23 cellular contexts compared by ENCODE assay signal in genomic region chr2:109269956-109270757, GRCh38.
DNase-seq lines count a peak whose midpoint lies in the region; ATAC-seq and TF ChIP-seq lines count a peak whose summit lies in the region.
"Had no signal": no experiment of that assay in that cellular context is flagged by ENCODE, and none has a peak within 500 bp of the region (broad histone marks: within the 10 kb centered on the region; RNA-seq: fewer than 3 reads in every experiment).

No MANE protein-coding gene starts in this region.

- no peak overlapping the region for H3K4me3 Mint-ChIP-seq in activated T-cell treated with anti-CD3 and anti-CD28 coated beads, Interleukin-2, amount 50 U/mL, for 24 hours
- H3K4me3 Mint-ChIP-seq: CD8-positive, alpha-beta T cell; H9; IgD-negative memory B cell; nephron progenitor cell had no signal

- no peaks in the 10 kb centered on the region for H3K36me3 ChIP-seq in upper lobe of right lung
- H3K36me3 ChIP-seq: heart right ventricle, tibial artery had no signal

- peak; percentile 68 for ATAC-seq in upper lobe of right lung
- ATAC-seq: activated CD4-positive, CD25-positive, alpha-beta regulatory T cell treated with anti-CD3 and anti-CD28 coated beads, Interleukin-2, amount 50 U/mL, for 24 hours; CD8-positive, alpha-beta T cell; Panc1 had no signal

- intact Hi-C loops in upper lobe of right lung (cut with DNase I): loop anchor here (10.0 kb wide), 1 partner anchor 145 kb away; the partner anchor contains the start of gene SH3RF3

- peaks cover 8% of the 10 kb centered on the region for H3K4me1 Mint-ChIP-seq in activated T-cell treated with anti-CD3 and anti-CD28 coated beads, Interleukin-2, amount 50 U/mL, for 24 hours (ENCODE audit: low read depth)
- H3K4me1 Mint-ChIP-seq: IgD-negative memory B cell had no signal

- TF ChIP-seq CTCF in upper lobe of right lung (IDR thresholded peaks at IDR 0.05) (no peak), GM10266 (IDR thresholded peaks at IDR 0.05; ENCODE audit: control insufficient read depth, insufficient read depth, low read depth, missing control alignments) (no peak)

- DNase-seq in activated T-cell treated with anti-CD3 and anti-CD28 coated beads, Interleukin-2, amount 50 U/mL, for 1 hour: peak; percentile 8
- no peak for DNase-seq in activated T-cell treated with anti-CD3 and anti-CD28 coated beads, Interleukin-2, amount 50 U/mL, for 24 hours
- DNase-seq in NCI-H345 treated with DMSO at 0.1 percent for 48 hours (lab: John Stamatoyannopoulos, UW; ENCODE audit: unreplicated experiment): peak; percentile 32
- DNase-seq in kidney tubule cell (ENCODE audit: low spot score): peak; percentile 49
- DNase-seq in upper lobe of right lung: peak; percentile 72
- DNase-seq in NCI-H1417 treated with DMSO at 0.1 percent for 48 hours (lab: John Stamatoyannopoulos, UW): no peak
- no peak for DNase-seq in stimulated activated CD4-positive, alpha-beta T cell treated with anti-CD3 and anti-CD28 coated beads, Interleukin-4, amount 100 ng/mL, for 24 hours
- no peak for DNase-seq in GM10266 (ENCODE audit: extremely low spot score)
- DNase-seq: CD8-positive, alpha-beta T cell; H9; heart right ventricle; mesendoderm; NCI-H748 treated with DMSO at 0.1 percent for 48 hours; nephron progenitor cell; stimulated activated CD4-positive, alpha-beta T cell treated with anti-CD3 and anti-CD28 coated beads, Interleukin-15, amount 100 ng/mL, for 24 hours; stimulated activated naive CD4-positive, alpha-beta T cell; T-helper 9 cell had no signal

- H3K27me3 Mint-ChIP-seq in activated T-cell treated with anti-CD3 and anti-CD28 coated beads, Interleukin-2, amount 50 U/mL, for 24 hours: no peaks in the 10 kb centered on the region

- no peak overlapping the region for H3K27ac ChIP-seq in upper lobe of right lung
- H3K27ac ChIP-seq: SK-N-MC, tibial artery had no signal

- H3K4me3 ChIP-seq in upper lobe of right lung: no peak overlapping the region
- H3K4me3 ChIP-seq: heart right ventricle, SK-N-MC, tibial artery had no signal

- no peaks in the 10 kb centered on the region for H3K9me3 ChIP-seq in upper lobe of right lung
- H3K9me3 ChIP-seq: heart right ventricle, tibial artery had no signal

- no peak overlapping the region for H3K27ac Mint-ChIP-seq in activated T-cell treated with anti-CD3 and anti-CD28 coated beads, Interleukin-2, amount 50 U/mL, for 24 hours
- H3K27ac Mint-ChIP-seq: activated T-helper 2 cell treated with anti-CD3 and anti-CD28 coated beads, Interferon-gamma antibody, Interleukin-2, Interleukin-4, amounts not matched to agents 10 μg/mL and 5 μg/mL and 100 μg/mL, durations not matched to agents 14 hours and 24 hours and 36 hours; CD8-positive, alpha-beta T cell; IgD-negative memory B cell; nephron progenitor cell had no signal

- H3K9me3 Mint-ChIP-seq in activated T-cell treated with anti-CD3 and anti-CD28 coated beads, Interleukin-2, amount 50 U/mL, for 24 hours: no peaks in the 10 kb centered on the region
- H3K9me3 Mint-ChIP-seq: activated T-helper 2 cell treated with anti-CD3 and anti-CD28 coated beads, Interferon-gamma antibody, Interleukin-2, Interleukin-4, amounts not matched to agents 10 μg/mL and 5 μg/mL and 100 μg/mL, durations not matched to agents 14 hours and 24 hours and 36 hours; CD8-positive, alpha-beta T cell; H9; IgD-negative memory B cell; nephron progenitor cell had no signal

- H3K27me3 ChIP-seq in upper lobe of right lung: no peaks in the 10 kb centered on the region
- H3K27me3 ChIP-seq: heart right ventricle, tibial artery had no signal

- peaks cover 47% of the 10 kb centered on the region for H3K4me1 ChIP-seq in upper lobe of right lung

- no peaks in the 10 kb centered on the region for H3K36me3 Mint-ChIP-seq in activated T-cell treated with anti-CD3 and anti-CD28 coated beads, Interleukin-2, amount 50 U/mL, for 24 hours (ENCODE audit: low read depth)
- H3K36me3 Mint-ChIP-seq: CD8-positive, alpha-beta T cell; IgD-negative memory B cell had no signal

Comparison
In these comparisons a context has a peak if more than half of its experiments do, and no peak if none do; other contexts are left out.
1. DNase-seq: peak in activated T-cell treated with anti-CD3 and anti-CD28 coated beads, Interleukin-2, amount 50 U/mL, for 1 hour (single experiment), NCI-H345 treated with DMSO at 0.1 percent for 48 hours (single experiment), kidney tubule cell (single experiment) and upper lobe of right lung (single experiment); none in activated T-cell treated with anti-CD3 and anti-CD28 coated beads, Interleukin-2, amount 50 U/mL, for 24 hours (single experiment), NCI-H1417 treated with DMSO at 0.1 percent for 48 hours (single experiment), stimulated activated CD4-positive, alpha-beta T cell treated with anti-CD3 and anti-CD28 coated beads, Interleukin-4, amount 100 ng/mL, for 24 hours (single experiment) and GM10266 (single experiment).